In the genomic region with DNA sequence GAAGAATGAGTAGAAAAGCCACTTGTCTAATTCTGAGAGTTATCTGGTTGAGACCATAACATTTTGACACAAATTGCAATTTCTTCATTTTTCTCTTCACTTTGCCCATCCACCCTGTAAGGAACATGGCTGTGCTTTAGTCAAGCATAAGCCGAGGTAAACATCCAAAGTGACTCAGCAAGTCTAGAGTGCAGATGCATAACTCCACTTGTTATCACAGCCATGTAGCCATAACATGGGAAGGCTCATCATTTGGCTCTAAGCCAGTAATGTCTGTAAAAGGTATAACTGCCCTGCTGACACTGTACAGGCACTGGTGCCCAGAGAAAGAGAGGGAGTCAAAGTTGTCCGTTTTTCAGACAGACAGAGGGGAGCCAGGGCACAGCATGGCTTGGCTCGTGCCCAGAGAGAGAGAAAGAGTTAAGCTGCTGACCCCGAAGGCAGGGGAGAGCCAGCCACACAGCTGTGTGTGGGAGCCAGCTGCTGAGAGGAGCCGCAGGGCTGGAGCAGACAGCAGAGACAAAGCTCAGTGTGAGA, we compare ENCODE assay signal across 1 cellular context.
TF ChIP-seq lines count a peak whose summit lies in the region.

No MANE protein-coding gene starts in this region.

TF ChIP-seq in K562, 482 proteins besides CTCF, POLR2A, EP300 and RAD21 (continued from another document and continues in another):
- TF ChIP-seq, protein P1, sequence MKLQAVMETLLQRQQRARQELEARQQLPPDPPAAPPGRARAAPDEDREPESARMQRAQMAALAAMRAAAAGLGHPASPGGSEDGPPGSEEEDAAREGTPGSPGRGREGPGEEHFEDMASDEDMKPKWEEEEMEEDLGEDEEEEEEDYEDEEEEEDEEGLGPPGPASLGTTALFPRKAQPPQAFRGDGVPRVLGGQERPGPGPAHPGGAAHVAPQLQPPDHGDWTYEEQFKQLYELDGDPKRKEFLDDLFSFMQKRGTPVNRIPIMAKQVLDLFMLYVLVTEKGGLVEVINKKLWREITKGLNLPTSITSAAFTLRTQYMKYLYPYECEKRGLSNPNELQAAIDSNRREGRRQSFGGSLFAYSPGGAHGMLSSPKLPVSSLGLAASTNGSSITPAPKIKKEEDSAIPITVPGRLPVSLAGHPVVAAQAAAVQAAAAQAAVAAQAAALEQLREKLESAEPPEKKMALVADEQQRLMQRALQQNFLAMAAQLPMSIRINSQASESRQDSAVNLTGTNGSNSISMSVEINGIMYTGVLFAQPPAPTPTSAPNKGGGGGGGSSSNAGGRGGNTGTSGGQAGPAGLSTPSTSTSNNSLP (IDR thresholded peaks at IDR 0.05; ENCODE audit: borderline replicate concordance, low read depth, low read length) = no peak
- TF ChIP-seq BACH1 (tag; IDR thresholded peaks at IDR 0.05) = peak; percentile 96
- TF ChIP-seq EGR1 (conservative IDR thresholded peaks at IDR 0.05) = no peak
- TF ChIP-seq, protein P2, sequence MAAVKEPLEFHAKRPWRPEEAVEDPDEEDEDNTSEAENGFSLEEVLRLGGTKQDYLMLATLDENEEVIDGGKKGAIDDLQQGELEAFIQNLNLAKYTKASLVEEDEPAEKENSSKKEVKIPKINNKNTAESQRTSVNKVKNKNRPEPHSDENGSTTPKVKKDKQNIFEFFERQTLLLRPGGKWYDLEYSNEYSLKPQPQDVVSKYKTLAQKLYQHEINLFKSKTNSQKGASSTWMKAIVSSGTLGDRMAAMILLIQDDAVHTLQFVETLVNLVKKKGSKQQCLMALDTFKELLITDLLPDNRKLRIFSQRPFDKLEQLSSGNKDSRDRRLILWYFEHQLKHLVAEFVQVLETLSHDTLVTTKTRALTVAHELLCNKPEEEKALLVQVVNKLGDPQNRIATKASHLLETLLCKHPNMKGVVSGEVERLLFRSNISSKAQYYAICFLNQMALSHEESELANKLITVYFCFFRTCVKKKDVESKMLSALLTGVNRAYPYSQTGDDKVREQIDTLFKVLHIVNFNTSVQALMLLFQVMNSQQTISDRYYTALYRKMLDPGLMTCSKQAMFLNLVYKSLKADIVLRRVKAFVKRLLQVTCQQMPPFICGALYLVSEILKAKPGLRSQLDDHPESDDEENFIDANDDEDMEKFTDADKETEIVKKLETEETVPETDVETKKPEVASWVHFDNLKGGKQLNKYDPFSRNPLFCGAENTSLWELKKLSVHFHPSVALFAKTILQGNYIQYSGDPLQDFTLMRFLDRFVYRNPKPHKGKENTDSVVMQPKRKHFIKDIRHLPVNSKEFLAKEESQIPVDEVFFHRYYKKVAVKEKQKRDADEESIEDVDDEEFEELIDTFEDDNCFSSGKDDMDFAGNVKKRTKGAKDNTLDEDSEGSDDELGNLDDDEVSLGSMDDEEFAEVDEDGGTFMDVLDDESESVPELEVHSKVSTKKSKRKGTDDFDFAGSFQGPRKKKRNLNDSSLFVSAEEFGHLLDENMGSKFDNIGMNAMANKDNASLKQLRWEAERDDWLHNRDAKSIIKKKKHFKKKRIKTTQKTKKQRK (IDR thresholded peaks at IDR 0.05; ENCODE audit: borderline replicate concordance, low read depth, low read length) = no peak
- TF ChIP-seq, protein P3, sequence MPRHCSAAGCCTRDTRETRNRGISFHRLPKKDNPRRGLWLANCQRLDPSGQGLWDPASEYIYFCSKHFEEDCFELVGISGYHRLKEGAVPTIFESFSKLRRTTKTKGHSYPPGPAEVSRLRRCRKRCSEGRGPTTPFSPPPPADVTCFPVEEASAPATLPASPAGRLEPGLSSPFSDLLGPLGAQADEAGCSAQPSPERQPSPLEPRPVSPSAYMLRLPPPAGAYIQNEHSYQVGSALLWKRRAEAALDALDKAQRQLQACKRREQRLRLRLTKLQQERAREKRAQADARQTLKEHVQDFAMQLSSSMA (CRISPR knock-in tag; IDR thresholded peaks at IDR 0.05) = no peak
- no peak for TF ChIP-seq ZBED1 (IDR thresholded peaks at IDR 0.05)
- TF ChIP-seq, protein P4, sequence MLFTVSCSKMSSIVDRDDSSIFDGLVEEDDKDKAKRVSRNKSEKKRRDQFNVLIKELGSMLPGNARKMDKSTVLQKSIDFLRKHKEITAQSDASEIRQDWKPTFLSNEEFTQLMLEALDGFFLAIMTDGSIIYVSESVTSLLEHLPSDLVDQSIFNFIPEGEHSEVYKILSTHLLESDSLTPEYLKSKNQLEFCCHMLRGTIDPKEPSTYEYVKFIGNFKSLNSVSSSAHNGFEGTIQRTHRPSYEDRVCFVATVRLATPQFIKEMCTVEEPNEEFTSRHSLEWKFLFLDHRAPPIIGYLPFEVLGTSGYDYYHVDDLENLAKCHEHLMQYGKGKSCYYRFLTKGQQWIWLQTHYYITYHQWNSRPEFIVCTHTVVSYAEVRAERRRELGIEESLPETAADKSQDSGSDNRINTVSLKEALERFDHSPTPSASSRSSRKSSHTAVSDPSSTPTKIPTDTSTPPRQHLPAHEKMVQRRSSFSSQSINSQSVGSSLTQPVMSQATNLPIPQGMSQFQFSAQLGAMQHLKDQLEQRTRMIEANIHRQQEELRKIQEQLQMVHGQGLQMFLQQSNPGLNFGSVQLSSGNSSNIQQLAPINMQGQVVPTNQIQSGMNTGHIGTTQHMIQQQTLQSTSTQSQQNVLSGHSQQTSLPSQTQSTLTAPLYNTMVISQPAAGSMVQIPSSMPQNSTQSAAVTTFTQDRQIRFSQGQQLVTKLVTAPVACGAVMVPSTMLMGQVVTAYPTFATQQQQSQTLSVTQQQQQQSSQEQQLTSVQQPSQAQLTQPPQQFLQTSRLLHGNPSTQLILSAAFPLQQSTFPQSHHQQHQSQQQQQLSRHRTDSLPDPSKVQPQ (CRISPR knock-in tag; IDR thresholded peaks at IDR 0.05; ENCODE audit: borderline replicate concordance) = no peak
- TF ChIP-seq ARHGAP35 (IDR thresholded peaks at IDR 0.05; ENCODE audit: partially characterized antibody) = no peak
- TF ChIP-seq BRD9 (IDR thresholded peaks at IDR 0.05; ENCODE audit: low read depth, partially characterized antibody) = no peak
- no peak for TF ChIP-seq BHLHE40 (IDR thresholded peaks at IDR 0.05; ENCODE audit: low read length)
- TF ChIP-seq ZNF3 (CRISPR knock-in tag; IDR thresholded peaks at IDR 0.05) = no peak
- peak; percentile 52 for TF ChIP-seq TAF9B (IDR thresholded peaks at IDR 0.05; ENCODE audit: partially characterized antibody)
- no peak for TF ChIP-seq CBX1 (IDR thresholded peaks at IDR 0.05; ENCODE audit: low read depth)
- TF ChIP-seq SIN3A (IDR thresholded peaks at IDR 0.05; ENCODE audit: borderline replicate concordance in 2 of 2, control insufficient read depth in 1 of 2, low read depth in 2 of 2, low read length in 2 of 2) = no peak
- peak; percentile 95 for TF ChIP-seq MECOM (CRISPR knock-in tag; IDR thresholded peaks at IDR 0.05)
- no peak for TF ChIP-seq MCM7 (IDR thresholded peaks at IDR 0.05)
- TF ChIP-seq ILK (tag; IDR thresholded peaks at IDR 0.05; ENCODE audit: borderline replicate concordance, low read depth) = 0 out of 2 replicates have a peak, but pooled peaks have one; percentile 64
- TF ChIP-seq CHD4 (IDR thresholded peaks at IDR 0.05; ENCODE audit: insufficient read depth, insufficient replicate concordance, low read depth, low read length, poor library complexity, severe bottlenecking) = no peak
- TF ChIP-seq SMARCB1 (IDR thresholded peaks at IDR 0.05; ENCODE audit: insufficient read length, low read depth) = no peak
- peak in 1 of 2 experiments; percentile 98; a peak in 2 of 4 replicates for TF ChIP-seq TEAD1 (CRISPR knock-in tag; IDR thresholded peaks at IDR 0.05)
- no peak for TF ChIP-seq XRCC3 (IDR thresholded peaks at IDR 0.05)
- TF ChIP-seq DMBX1 (CRISPR knock-in tag; IDR thresholded peaks at IDR 0.05; ENCODE audit: borderline replicate concordance) = peak; percentile 95
- peak; percentile 73 for TF ChIP-seq ZNF134 (CRISPR knock-in tag; conservative IDR thresholded peaks at IDR 0.05)
- no peak for TF ChIP-seq NR2C2 (CRISPR knock-in tag; IDR thresholded peaks at IDR 0.05)
- TF ChIP-seq NR2C2 (tag; IDR thresholded peaks at IDR 0.05) = peak; percentile 70
- TF ChIP-seq, protein P5, sequence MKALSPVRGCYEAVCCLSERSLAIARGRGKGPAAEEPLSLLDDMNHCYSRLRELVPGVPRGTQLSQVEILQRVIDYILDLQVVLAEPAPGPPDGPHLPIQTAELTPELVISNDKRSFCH (CRISPR knock-in tag; IDR thresholded peaks at IDR 0.05) = peak; percentile 77; the same call in 1 of the 2 replicates
- TF ChIP-seq, protein P5 (tag; IDR thresholded peaks at IDR 0.05) = peak; percentile 97
- TF ChIP-seq CCNT2 (IDR thresholded peaks at IDR 0.05; ENCODE audit: borderline replicate concordance, extremely low read depth, insufficient read length, low read depth, low read length) = no peak
- TF ChIP-seq ZNF133 (CRISPR knock-in tag; IDR thresholded peaks at IDR 0.05) = no peak
- TF ChIP-seq, protein P6, sequence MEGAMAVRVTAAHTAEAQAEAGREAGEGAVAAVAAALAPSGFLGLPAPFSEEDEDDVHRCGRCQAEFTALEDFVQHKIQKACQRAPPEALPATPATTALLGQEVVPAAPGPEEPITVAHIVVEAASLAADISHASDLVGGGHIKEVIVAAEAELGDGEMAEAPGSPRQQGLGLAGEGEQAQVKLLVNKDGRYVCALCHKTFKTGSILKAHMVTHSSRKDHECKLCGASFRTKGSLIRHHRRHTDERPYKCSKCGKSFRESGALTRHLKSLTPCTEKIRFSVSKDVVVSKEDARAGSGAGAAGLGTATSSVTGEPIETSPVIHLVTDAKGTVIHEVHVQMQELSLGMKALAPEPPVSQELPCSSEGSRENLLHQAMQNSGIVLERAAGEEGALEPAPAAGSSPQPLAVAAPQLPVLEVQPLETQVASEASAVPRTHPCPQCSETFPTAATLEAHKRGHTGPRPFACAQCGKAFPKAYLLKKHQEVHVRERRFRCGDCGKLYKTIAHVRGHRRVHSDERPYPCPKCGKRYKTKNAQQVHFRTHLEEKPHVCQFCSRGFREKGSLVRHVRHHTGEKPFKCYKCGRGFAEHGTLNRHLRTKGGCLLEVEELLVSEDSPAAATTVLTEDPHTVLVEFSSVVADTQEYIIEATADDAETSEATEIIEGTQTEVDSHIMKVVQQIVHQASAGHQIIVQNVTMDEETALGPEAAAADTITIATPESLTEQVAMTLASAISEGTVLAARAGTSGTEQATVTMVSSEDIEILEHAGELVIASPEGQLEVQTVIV (CRISPR knock-in tag; IDR thresholded peaks at IDR 0.05; ENCODE audit: borderline replicate concordance) = peak; percentile 65; the same call in 1 of the 2 replicates
- no peak for TF ChIP-seq MEF2A (IDR thresholded peaks at IDR 0.05; ENCODE audit: control insufficient read depth, low read depth, low read length)
- TF ChIP-seq EWSR1 (IDR thresholded peaks at IDR 0.05; ENCODE audit: borderline replicate concordance, low read depth, partially characterized antibody) = no peak
- TF ChIP-seq HSF4 (CRISPR knock-in tag; IDR thresholded peaks at IDR 0.05; ENCODE audit: borderline replicate concordance) = peak; percentile 87; the same call in 1 of the 2 replicates
- TF ChIP-seq ZNF140 (CRISPR knock-in tag; IDR thresholded peaks at IDR 0.05) = no peak
- TF ChIP-seq ZNF239 (CRISPR knock-in tag; IDR thresholded peaks at IDR 0.05) = peak; percentile 92
- TF ChIP-seq CAMTA2 (CRISPR knock-in tag; conservative IDR thresholded peaks at IDR 0.05) = no peak
- TF ChIP-seq, protein P7, sequence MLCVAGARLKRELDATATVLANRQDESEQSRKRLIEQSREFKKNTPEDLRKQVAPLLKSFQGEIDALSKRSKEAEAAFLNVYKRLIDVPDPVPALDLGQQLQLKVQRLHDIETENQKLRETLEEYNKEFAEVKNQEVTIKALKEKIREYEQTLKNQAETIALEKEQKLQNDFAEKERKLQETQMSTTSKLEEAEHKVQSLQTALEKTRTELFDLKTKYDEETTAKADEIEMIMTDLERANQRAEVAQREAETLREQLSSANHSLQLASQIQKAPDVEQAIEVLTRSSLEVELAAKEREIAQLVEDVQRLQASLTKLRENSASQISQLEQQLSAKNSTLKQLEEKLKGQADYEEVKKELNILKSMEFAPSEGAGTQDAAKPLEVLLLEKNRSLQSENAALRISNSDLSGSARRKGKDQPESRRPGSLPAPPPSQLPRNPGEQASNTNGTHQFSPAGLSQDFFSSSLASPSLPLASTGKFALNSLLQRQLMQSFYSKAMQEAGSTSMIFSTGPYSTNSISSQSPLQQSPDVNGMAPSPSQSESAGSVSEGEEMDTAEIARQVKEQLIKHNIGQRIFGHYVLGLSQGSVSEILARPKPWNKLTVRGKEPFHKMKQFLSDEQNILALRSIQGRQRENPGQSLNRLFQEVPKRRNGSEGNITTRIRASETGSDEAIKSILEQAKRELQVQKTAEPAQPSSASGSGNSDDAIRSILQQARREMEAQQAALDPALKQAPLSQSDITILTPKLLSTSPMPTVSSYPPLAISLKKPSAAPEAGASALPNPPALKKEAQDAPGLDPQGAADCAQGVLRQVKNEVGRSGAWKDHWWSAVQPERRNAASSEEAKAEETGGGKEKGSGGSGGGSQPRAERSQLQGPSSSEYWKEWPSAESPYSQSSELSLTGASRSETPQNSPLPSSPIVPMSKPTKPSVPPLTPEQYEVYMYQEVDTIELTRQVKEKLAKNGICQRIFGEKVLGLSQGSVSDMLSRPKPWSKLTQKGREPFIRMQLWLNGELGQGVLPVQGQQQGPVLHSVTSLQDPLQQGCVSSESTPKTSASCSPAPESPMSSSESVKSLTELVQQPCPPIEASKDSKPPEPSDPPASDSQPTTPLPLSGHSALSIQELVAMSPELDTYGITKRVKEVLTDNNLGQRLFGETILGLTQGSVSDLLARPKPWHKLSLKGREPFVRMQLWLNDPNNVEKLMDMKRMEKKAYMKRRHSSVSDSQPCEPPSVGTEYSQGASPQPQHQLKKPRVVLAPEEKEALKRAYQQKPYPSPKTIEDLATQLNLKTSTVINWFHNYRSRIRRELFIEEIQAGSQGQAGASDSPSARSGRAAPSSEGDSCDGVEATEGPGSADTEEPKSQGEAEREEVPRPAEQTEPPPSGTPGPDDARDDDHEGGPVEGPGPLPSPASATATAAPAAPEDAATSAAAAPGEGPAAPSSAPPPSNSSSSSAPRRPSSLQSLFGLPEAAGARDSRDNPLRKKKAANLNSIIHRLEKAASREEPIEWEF (CRISPR knock-in tag; IDR thresholded peaks at IDR 0.05) = peak; percentile 87; the same call in 1 of the 2 replicates
- no peak for TF ChIP-seq TAF1 (IDR thresholded peaks at IDR 0.05; ENCODE audit: control insufficient read depth, extremely low read depth, insufficient read depth, low read length, severe bottlenecking)
- peak; percentile 93 for TF ChIP-seq PTRF (tag; IDR thresholded peaks at IDR 0.05)
- TF ChIP-seq, protein P8, sequence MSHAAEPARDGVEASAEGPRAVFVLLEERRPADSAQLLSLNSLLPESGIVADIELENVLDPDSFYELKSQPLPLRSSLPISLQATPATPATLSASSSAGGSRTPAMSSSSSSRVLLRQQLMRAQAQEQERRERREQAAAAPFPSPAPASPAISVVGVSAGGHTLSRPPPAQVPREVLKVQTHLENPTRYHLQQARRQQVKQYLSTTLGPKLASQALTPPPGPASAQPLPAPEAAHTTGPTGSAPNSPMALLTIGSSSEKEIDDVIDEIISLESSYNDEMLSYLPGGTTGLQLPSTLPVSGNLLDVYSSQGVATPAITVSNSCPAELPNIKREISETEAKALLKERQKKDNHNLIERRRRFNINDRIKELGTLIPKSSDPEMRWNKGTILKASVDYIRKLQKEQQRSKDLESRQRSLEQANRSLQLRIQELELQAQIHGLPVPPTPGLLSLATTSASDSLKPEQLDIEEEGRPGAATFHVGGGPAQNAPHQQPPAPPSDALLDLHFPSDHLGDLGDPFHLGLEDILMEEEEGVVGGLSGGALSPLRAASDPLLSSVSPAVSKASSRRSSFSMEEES (CRISPR knock-in tag; IDR thresholded peaks at IDR 0.05) = no peak
